ENCODE assay signal across 28 cellular contexts in genomic region chr16:85159226-85159980, GRCh38. TPM values are rescaled to one million over a fixed set of nuclear protein-coding genes. Genes with fewer than 3 reads are reported as not detected.
DNase-seq lines count a peak whose midpoint lies in the region; ATAC-seq, FAIRE-seq and TF ChIP-seq lines count a peak whose summit lies in the region.
"Had no signal": no experiment of that assay in that cellular context is flagged by ENCODE, and none has a peak within 500 bp of the region (broad histone marks: within the 10 kb centered on the region; RNA-seq: fewer than 3 reads in every experiment).

No MANE protein-coding gene starts in this region.

- no peaks in the 10 kb centered on the region for H3K27me3 Mint-ChIP-seq in naive thymus-derived CD8-positive, alpha-beta T cell

- POLR2A ChIA-PET in K562 (lab: Yijun Ruan, JAX) = interaction anchor here (0.5 to 1.6 kb wide), 4 partner anchors 9 to 21 kb away, joined by 3 to 6 read pairs (median 4); no protein-coding TSS in a partner anchor
- POLR2A ChIA-PET in naive thymus-derived CD8-positive, alpha-beta T cell (lab: Charles Lee) = interaction anchor here (1.8 kb wide), 1 partner anchor 55 kb away, joined by 4 read pairs; no protein-coding TSS in a partner anchor

- no peak for TF ChIP-seq POLR2A in K562 (conservative IDR thresholded peaks at IDR 0.05)
- TF ChIP-seq POLR2A in suprapubic skin (IDR thresholded peaks at IDR 0.05) = no peak

- peaks cover 13 to 27% (median 23%) of the 10 kb centered on the region in 4 donors for H3K4me1 Mint-ChIP-seq in naive thymus-derived CD8-positive, alpha-beta T cell

- 57% methylated on average over 13 of the region's 13 CpGs for WGBS in K562 (ENCODE audit: insufficient coverage, low coverage, missing lambda C conversion rate)
- WGBS in suprapubic skin = 73% methylated on average over 13 of the region's 13 CpGs

- H3K4me1 ChIP-seq in cardiac muscle cell (ENCODE audit: low read depth) (peaks cover 36% of the 10 kb centered on the region), K562 (replicated peaks in 1 of 2; ENCODE audit: control insufficient read depth in 2 of 2, insufficient read depth in 2 of 2, low read length in 2 of 2) (peaks cover 4 to 30% of the 10 kb centered on the region in 2 experiments; a peak in 3 of 5 replicates), subcutaneous abdominal adipose tissue (ENCODE audit: control insufficient read depth in 5 of 5, insufficient read depth in 5 of 5, low read length in 5 of 5) (peaks cover 19 to 55% (median 53%) of the 10 kb centered on the region in 5 donors), suprapubic skin (peaks cover 42% of the 10 kb centered on the region)

- H3K27ac ChIP-seq in cardiac muscle cell (peak overlapping the region; percentile 80), K562 (ENCODE audit: extremely low read depth, low read depth, low read length) (no peak overlapping the region), subcutaneous abdominal adipose tissue (ENCODE audit: low read depth, low read length) (peak overlapping the region; percentile 81), suprapubic skin (no peak overlapping the region)
- H3K27ac ChIP-seq: neural progenitor cell had no signal

- no peak for TF ChIP-seq RAD21 in K562 (CRISPR knock-in tag; conservative IDR thresholded peaks at IDR 0.05 in 1 of 2, IDR thresholded peaks at IDR 0.05 in 1 of 2)

- H3K36me3 Mint-ChIP-seq in naive thymus-derived CD8-positive, alpha-beta T cell = no peaks in the 10 kb centered on the region
- H3K36me3 Mint-ChIP-seq: neural progenitor cell had no signal

- no peak overlapping the region for H3K4me2 ChIP-seq in K562 (ENCODE audit: insufficient read depth, low read length)
- H3K4me2 ChIP-seq: neural progenitor cell had no signal

- DNase-seq in cardiac muscle cell (ENCODE audit: low read depth in 1 of 2, low spot score in 1 of 2) (no peak), Right ventricle myocardium superior (no peak), K562 (ENCODE audit: extremely low read depth in 1 of 4, low spot score in 3 of 4) (no peak), NCI-H1417 (lab: John Stamatoyannopoulos, UW) (no peak), suprapubic skin (ENCODE audit: low spot score in 2 of 2) (no peak), DMS53 (lab: John Stamatoyannopoulos, UW) (no peak)
- no peak for DNase-seq in naive thymus-derived CD8-positive, alpha-beta T cell
- DNase-seq: activated CD4-positive, alpha-beta T cell treated with anti-CD3 and anti-CD28 coated beads, Interleukin-2, amount 50 U/mL, for 48 hours; activated gamma-delta T cell; amniotic stem cell; EL; H7; head of caudate nucleus; midbrain; NCI-H1417 treated with DMSO at 0.1 percent for 48 hours; NCI-H2107; NCI-H510A treated with DMSO at 0.1 percent for 48 hours; stomach had no signal

- in situ Hi-C loops in K562 (cut with MboI) = no loop called here

- TF ChIP-seq CTCF in cardiac muscle cell (IDR thresholded peaks at IDR 0.05; ENCODE audit: low read depth, low read length) = no peak
- no peak for TF ChIP-seq CTCF in K562 (IDR thresholded peaks at IDR 0.05 in 2 of 3, conservative IDR thresholded peaks at IDR 0.05 in 1 of 3; ENCODE audit: insufficient read depth in 2 of 3, low read depth in 1 of 3, low read length in 3 of 3)
- no peak for TF ChIP-seq CTCF in suprapubic skin (IDR thresholded peaks at IDR 0.05)

- CTCF ChIA-PET in K562 (lab: Yijun Ruan, JAX; ENCODE audit: low intra/inter-chr PET ratio) = no interaction called here

- BruUV-seq in K562 (replicated peaks; lab: Mats Ljungman, UMichigan) = no TSS peak

- peak overlapping the region; percentile 66 to 95 (median 78) for H3K27ac Mint-ChIP-seq in naive thymus-derived CD8-positive, alpha-beta T cell
- H3K27ac Mint-ChIP-seq: IgD-negative memory B cell; neural progenitor cell; T-helper 2 cell treated with Interferon-gamma antibody and Interleukin-4, amounts not matched to agents 5 μg/mL and 100 μg/mL, for 36 hours had no signal

- intact Hi-C loops in Right ventricle myocardium superior (cut with DNase I) (no loop called here), K562 (cut with micrococcal nuclease) (no loop called here)

- no peaks in the 10 kb centered on the region for H3K9me3 ChIP-seq in cardiac muscle cell (ENCODE audit: low read depth)
- H3K9me3 ChIP-seq in K562 (replicated peaks; ENCODE audit: control insufficient read depth, insufficient read depth, low read depth, low read length) = no peaks in the 10 kb centered on the region
- H3K9me3 ChIP-seq in subcutaneous abdominal adipose tissue (ENCODE audit: control insufficient read depth in 5 of 5, low read length in 5 of 5) = no peaks in the 10 kb centered on the region
- no peaks in the 10 kb centered on the region for H3K9me3 ChIP-seq in suprapubic skin
- H3K9me3 ChIP-seq: stomach had no signal

- H3K9me1 ChIP-seq in K562 (ENCODE audit: control insufficient read depth, insufficient read depth, low read length) = no peaks in the 10 kb centered on the region

- H3K9me3 Mint-ChIP-seq in naive thymus-derived CD8-positive, alpha-beta T cell = no peaks in the 10 kb centered on the region
- H3K9me3 Mint-ChIP-seq: dendritic cell treated with granulocyte-macrophage colony-stimulating factor and Interleukin-4, amounts not matched to agents 40 ng/mL and 50 ng/mL, for 4 days; neural progenitor cell; T-helper 2 cell treated with Interferon-gamma antibody and Interleukin-4, amounts not matched to agents 5 μg/mL and 100 μg/mL, for 36 hours had no signal

- TF ChIP-seq EP300 in K562 (IDR thresholded peaks at IDR 0.05; ENCODE audit: low read length) = no peak
- TF ChIP-seq EP300 in suprapubic skin (IDR thresholded peaks at IDR 0.05) = no peak

- H3K36me3 ChIP-seq in cardiac muscle cell (no peaks in the 10 kb centered on the region), K562 (ENCODE audit: control insufficient read depth, insufficient read depth, low read length) (no peaks in the 10 kb centered on the region), subcutaneous abdominal adipose tissue (ENCODE audit: control insufficient read depth in 5 of 5, insufficient read depth in 5 of 5, low read length in 5 of 5) (no peaks in the 10 kb centered on the region), suprapubic skin (no peaks in the 10 kb centered on the region)
- H3K36me3 ChIP-seq: neural progenitor cell, stomach had no signal

- H2AFZ ChIP-seq in K562 (ENCODE audit: low read depth, low read length) = peak overlapping the region; percentile 43; the same call in 1 of the 2 replicates
- H2AFZ ChIP-seq: neural progenitor cell had no signal

- H3K4me3 ChIP-seq in cardiac muscle cell (no peak overlapping the region), K562 (no peak overlapping the region), subcutaneous abdominal adipose tissue (ENCODE audit: low read depth in 1 of 5, low read length in 5 of 5) (no peak overlapping the region), suprapubic skin (no peak overlapping the region)
- H3K4me3 ChIP-seq: neural progenitor cell, stomach had no signal

- no peaks in the 10 kb centered on the region for H3K27me3 ChIP-seq in cardiac muscle cell
- H3K27me3 ChIP-seq in K562 (ENCODE audit: control insufficient read depth in 2 of 2, insufficient read depth in 2 of 2, low read length in 2 of 2) = peaks cover 0 to 14% of the 10 kb centered on the region in 2 experiments; a peak in 3 of 5 replicates
- no peaks in the 10 kb centered on the region for H3K27me3 ChIP-seq in subcutaneous abdominal adipose tissue (ENCODE audit: control insufficient read depth in 5 of 5, insufficient read depth in 4 of 5, low read length in 5 of 5)
- H3K27me3 ChIP-seq in suprapubic skin = no peaks in the 10 kb centered on the region
- H3K27me3 ChIP-seq: neural progenitor cell, stomach had no signal

- no peak for FAIRE-seq in K562 (lab: Jason Lieb, UNC)
- FAIRE-seq: A204.1, bronchial epithelial cell had no signal

- ATAC-seq in Right ventricle myocardium superior (ENCODE audit: poor library complexity) (no peak), K562 (no peak)
- ATAC-seq in naive thymus-derived CD8-positive, alpha-beta T cell = no peak

- H3K4me3 Mint-ChIP-seq in naive thymus-derived CD8-positive, alpha-beta T cell = peak overlapping the region in 6 of 10 donors; percentile 11 to 57 (median 41)
- H3K4me3 Mint-ChIP-seq: dendritic cell treated with granulocyte-macrophage colony-stimulating factor and Interleukin-4, amounts not matched to agents 40 ng/mL and 50 ng/mL, for 4 days; neural progenitor cell; T-helper 2 cell treated with Interferon-gamma antibody and Interleukin-4, amounts not matched to agents 5 μg/mL and 100 μg/mL, for 36 hours had no signal

- H3K9ac ChIP-seq in K562 (ENCODE audit: insufficient read depth in 1 of 2, low read depth in 2 of 2, low read length in 2 of 2) (no peak overlapping the region), subcutaneous abdominal adipose tissue (ENCODE audit: low read length in 5 of 5) (peak overlapping the region in 1 of 5 donors; percentile 16)
- H3K9ac ChIP-seq: neural progenitor cell had no signal

- no peaks in the 10 kb centered on the region for H3K79me2 ChIP-seq in K562 (ENCODE audit: control insufficient read depth, insufficient read depth, low read length)

- no peaks in the 10 kb centered on the region for H4K20me1 ChIP-seq in K562 (replicated peaks; ENCODE audit: control insufficient read depth, insufficient read depth, low read length)

RNA-seq across cellular contexts. Expression of gene CIBAR2, which starts 47.1 kb away (rescaled TPM):
- not detected in 2 replicates for total RNA-seq in cardiac muscle cell
- not detected in 2 replicates for polyA plus RNA-seq in cardiac muscle cell
- not detected for total RNA-seq in Right ventricle myocardium superior
- not detected in 2 replicates for total RNA-seq in K562 (2011; cell fraction: chromatin; rRNA removed; ENCODE audit: low replicate concordance)
- total RNA-seq in K562 (2011; cell fraction: nucleolus; rRNA removed) = not detected in 2 replicates
- not detected in 2 replicates for total RNA-seq in K562 (2011; cell fraction: nucleoplasm; rRNA removed)
- total RNA-seq in K562 (2014; rRNA removed) = not detected in 2 replicates
- total RNA-seq in K562 (2014; rRNA removed; fragmentation: Illumina TruSeq; extraction: Trizol) = not detected in 2 replicates
- total RNA-seq in K562 (2015; rRNA removed; fragmentation: Illumina TruSeq; extraction: Trizol) = not detected in 2 replicates
- not detected in 2 replicates for total RNA-seq in K562 (2021)
- polyA plus RNA-seq in K562 (2011; rRNA removed) = not detected in 2 replicates
- polyA plus RNA-seq in K562 (2011; cell fraction: cytosol; rRNA removed) = not detected in 2 replicates
- not detected in 2 replicates for polyA plus RNA-seq in K562 (2011; cell fraction: nucleus; rRNA removed)
- not detected in 2 replicates for polyA plus RNA-seq in K562 (2012)
- polyA plus RNA-seq in K562 (2014; fragmentation: Illumina TruSeq; extraction: Trizol) = not detected in 2 replicates
- polyA plus RNA-seq in K562 (2014; fragmentation: Nextera tagmentation; extraction: Ambion mirVana) = not detected
- polyA plus RNA-seq in K562 (2014; rRNA removed) = not detected in 2 replicates
- polyA minus RNA-seq in K562 (2011; rRNA and poly(A)+ RNA removed) = not detected in 2 replicates
- not detected in 2 replicates for polyA minus RNA-seq in K562 (2011; cell fraction: cytosol; rRNA and poly(A)+ RNA removed)
- not detected in 2 replicates for polyA minus RNA-seq in K562 (2011; cell fraction: nucleus; rRNA and poly(A)+ RNA removed)
- not detected for total RNA-seq in naive thymus-derived CD8-positive, alpha-beta T cell
- not detected for polyA plus RNA-seq in naive thymus-derived CD8-positive, alpha-beta T cell
- total RNA-seq in suprapubic skin = not detected
- total RNA-seq: bronchial epithelial cell, H7, MCF 10A, pulmonary artery endothelial cell, ureter had no signal
- polyA plus RNA-seq: IgD-negative memory B cell had no signal

Comparison
In these comparisons a context has a peak if more than half of its experiments do, and no peak if none do; other contexts are left out.
1. H3K27ac ChIP-seq: peak in cardiac muscle cell (single experiment) and subcutaneous abdominal adipose tissue (single experiment); none in K562 (single experiment) and suprapubic skin (single experiment).